In the genomic region with DNA sequence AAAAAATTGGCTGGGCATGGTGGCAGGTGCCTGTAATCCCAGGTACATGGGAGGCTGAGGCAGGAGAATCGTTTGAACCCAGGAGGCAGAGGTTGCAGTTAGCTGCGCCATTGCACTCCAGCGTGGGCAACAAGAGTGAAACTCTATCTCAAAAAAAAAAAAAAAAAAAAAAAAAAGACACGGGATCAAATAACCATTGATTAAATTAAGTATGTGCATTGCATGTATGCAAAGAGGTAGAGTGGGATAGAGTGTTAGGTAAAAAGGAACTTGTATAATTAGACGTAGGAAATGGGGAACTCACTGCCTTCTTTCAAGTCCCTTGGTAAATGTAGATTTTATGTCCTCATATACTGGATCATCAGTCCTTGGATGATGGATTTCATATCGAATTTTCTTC, we compare ENCODE assay signal across 13 cellular contexts. TPM values are rescaled to one million over a fixed set of nuclear protein-coding genes. Genes with fewer than 3 reads are reported as not detected.
DNase-seq lines count a peak whose midpoint lies in the region; ATAC-seq, FAIRE-seq and TF ChIP-seq lines count a peak whose summit lies in the region.
"Had no signal": no experiment of that assay in that cellular context is flagged by ENCODE, and none has a peak within 500 bp of the region (broad histone marks: within the 10 kb centered on the region; RNA-seq: fewer than 3 reads in every experiment).

No MANE protein-coding gene starts in this region.

- H3K27me3 Mint-ChIP-seq in nephron (ENCODE audit: low read depth) = no peaks in the 10 kb centered on the region
- H3K27me3 Mint-ChIP-seq: CD4-positive, CD25-positive, alpha-beta regulatory T cell; stimulated activated naive CD8-positive, alpha-beta T cell treated with anti-CD3 and anti-CD28 coated beads, Interleukin-15, Interleukin-2, amounts not matched to agents 100 ng/mL and 50 ng/mL, for 24 hours had no signal

- H3K4me3 Mint-ChIP-seq in nephron = no peak overlapping the region
- H3K4me3 Mint-ChIP-seq: activated T-cell treated with anti-CD3 and anti-CD28 coated beads, Interleukin-2, amount 50 U/mL, for 72 hours; stimulated activated naive CD8-positive, alpha-beta T cell treated with anti-CD3 and anti-CD28 coated beads, Interleukin-15, Interleukin-2, amounts not matched to agents 100 ng/mL and 50 ng/mL, for 24 hours had no signal

- peaks cover 9% of the 10 kb centered on the region for H3K36me3 Mint-ChIP-seq in nephron (ENCODE audit: low read depth)

- no peak for TF ChIP-seq RAD21 in GM12878 (IDR thresholded peaks at IDR 0.05; ENCODE audit: insufficient read depth, low read depth, low read length)

- H3K4me1 Mint-ChIP-seq in nephron = peaks cover 46% of the 10 kb centered on the region

- no peak for TF ChIP-seq POLR2A in GM12878 (IDR thresholded peaks at IDR 0.05; ENCODE audit: low read depth, low read length)

- H3F3A ChIP-seq in MM.1S (ENCODE audit: insufficient read depth, low read length) = peaks cover 13% of the 10 kb centered on the region

- peak overlapping the region; percentile 58 for H3K4me3 ChIP-seq in BLaER1
- H3K4me3 ChIP-seq in MM.1S (ENCODE audit: low read length) = no peak overlapping the region
- no peak overlapping the region for H3K4me3 ChIP-seq in GM12878
- H3K4me3 ChIP-seq: cardiac muscle cell had no signal

- BruUV-seq in GM12878 (replicated peaks; lab: Mats Ljungman, UMichigan) = no TSS peak

- peak overlapping the region; percentile 64 for H3K9ac ChIP-seq in BLaER1
- no peak overlapping the region for H3K9ac ChIP-seq in MM.1S (ENCODE audit: low read length)
- no peak overlapping the region for H3K9ac ChIP-seq in GM12878 (ENCODE audit: control insufficient read depth, insufficient read depth, low read length)

- ATAC-seq in GM12878 = no peak
- no peak for ATAC-seq in HG03439 (IDR thresholded peaks at IDR 0.05; ENCODE audit: unreplicated experiment)
- ATAC-seq: activated T-cell treated with anti-CD3 and anti-CD28 coated beads, Interleukin-2, amount 50 U/mL, for 72 hours had no signal

- no peaks in the 10 kb centered on the region for H3K9me2 ChIP-seq in MM.1S (replicated peaks; ENCODE audit: insufficient read depth, low read length)

- H4K20me1 ChIP-seq in BLaER1 (no peaks in the 10 kb centered on the region), MM.1S (ENCODE audit: insufficient read depth, low read length) (peaks cover 9% of the 10 kb centered on the region; the same call in 1 of the 2 replicates), GM12878 (ENCODE audit: control insufficient read depth, insufficient read depth) (no peaks in the 10 kb centered on the region)

- H3K4me2 ChIP-seq in BLaER1 (peak overlapping the region; percentile 96), MM.1S (ENCODE audit: low read depth, low read length) (peak overlapping the region; percentile 22; the same call in 1 of the 2 replicates), GM12878 (ENCODE audit: control insufficient read depth, insufficient read depth) (peak overlapping the region; percentile 59)

- in situ Hi-C loops in GM12878 (cut with MboI) = no loop called here

- H3K9me3 ChIP-seq in BLaER1 (no peaks in the 10 kb centered on the region), MM.1S (replicated peaks; ENCODE audit: insufficient read depth, low read length) (no peaks in the 10 kb centered on the region), GM12878 (replicated peaks; ENCODE audit: control insufficient read depth, insufficient read depth, low read length) (no peaks in the 10 kb centered on the region)

- H3K36me3 ChIP-seq in BLaER1 = peaks cover 21% of the 10 kb centered on the region; the same call in 1 of the 2 replicates
- H3K36me3 ChIP-seq in MM.1S (replicated peaks; ENCODE audit: insufficient read depth, low read length) = no peaks in the 10 kb centered on the region
- H3K36me3 ChIP-seq in GM12878 (ENCODE audit: control insufficient read depth in 2 of 2, insufficient read depth in 2 of 2, low read length in 1 of 2) = no peaks in the 10 kb centered on the region
- H3K36me3 ChIP-seq: cardiac muscle cell had no signal

- no peaks in the 10 kb centered on the region for H3K79me2 ChIP-seq in MM.1S (ENCODE audit: low read length)
- no peaks in the 10 kb centered on the region; the same call in 1 of the 2 replicates for H3K79me2 ChIP-seq in GM12878 (ENCODE audit: control insufficient read depth, insufficient read depth, low read length)

- SMC1A ChIA-PET in GM12878 (lab: Charles Lee; ENCODE audit: uncharacterized antibody, unreplicated experiment) = interaction anchor here (0.6 to 6.9 kb wide), 7 partner anchors 11 to 236 kb away, joined by 3 to 26 read pairs (median 3); no protein-coding TSS in a partner anchor

- H3K9me3 Mint-ChIP-seq in nephron = no peaks in the 10 kb centered on the region
- H3K9me3 Mint-ChIP-seq: activated T-cell treated with anti-CD3 and anti-CD28 coated beads, Interleukin-2, amount 50 U/mL, for 72 hours; CD4-positive, CD25-positive, alpha-beta regulatory T cell; stimulated activated naive CD8-positive, alpha-beta T cell treated with anti-CD3 and anti-CD28 coated beads, Interleukin-15, Interleukin-2, amounts not matched to agents 100 ng/mL and 50 ng/mL, for 24 hours had no signal

- intact Hi-C loops in GM12878 (cut with micrococcal nuclease; ENCODE audit: unreplicated experiment) = no loop called here

- no peak for TF ChIP-seq EP300 in GM12878 (IDR thresholded peaks at IDR 0.05; ENCODE audit: borderline replicate concordance in 1 of 2, control insufficient read depth in 1 of 2, low read depth in 2 of 2, low read length in 2 of 2)

- POLR2A ChIA-PET in GM12878 (lab: Charles Lee) = interaction anchor here (1.4 kb wide), 1 partner anchor 9 kb away, joined by 3 read pairs; no protein-coding TSS in a partner anchor

- no peak for FAIRE-seq in GM12878 (lab: Jason Lieb, UNC)

- no peak for DNase-seq in MM.1S
- DNase-seq in GM12878 (ENCODE audit: low read depth, low spot score) = no peak
- no peak for DNase-seq in NCI-H2107 treated with DMSO at 0.1 percent for 48 hours (lab: John Stamatoyannopoulos, UW; ENCODE audit: unreplicated experiment)
- no peak for DNase-seq in activated CD8-positive, alpha-beta memory T cell treated with anti-CD3 and anti-CD28 coated beads, Interleukin-2, amount 50 U/mL, for 48 hours
- no peak for DNase-seq in mesenteric fat pad (ENCODE audit: low spot score)
- DNase-seq: activated T-cell treated with anti-CD3 and anti-CD28 coated beads, Interleukin-2, amount 50 U/mL, for 72 hours; CD4-positive, CD25-positive, alpha-beta regulatory T cell had no signal

- TF ChIP-seq CTCF in MM.1S (IDR thresholded peaks at IDR 0.05; ENCODE audit: low read length) (no peak), GM12878 (IDR thresholded peaks at IDR 0.05 in 2 of 3, conservative IDR thresholded peaks at IDR 0.05 in 1 of 3; ENCODE audit: control insufficient read depth in 2 of 3, extremely low read depth in 1 of 3, insufficient read depth in 1 of 3, low read depth in 3 of 3, low read length in 3 of 3) (no peak), nephron (IDR thresholded peaks at IDR 0.05; ENCODE audit: unreplicated experiment in 3 of 3) (no peak)

- WGBS in GM12878 (ENCODE audit: insufficient coverage, insufficient replicate concordance, low lambda C conversion rate, missing lambda C conversion rate) = 45% methylated on average over 5 of the region's 6 CpGs

- peak overlapping the region; percentile 62 to 92 (median 76) for H3K27ac Mint-ChIP-seq in nephron
- H3K27ac Mint-ChIP-seq: activated T-cell treated with anti-CD3 and anti-CD28 coated beads, Interleukin-2, amount 50 U/mL, for 72 hours; stimulated activated naive CD8-positive, alpha-beta T cell treated with anti-CD3 and anti-CD28 coated beads, Interleukin-15, Interleukin-2, amounts not matched to agents 100 ng/mL and 50 ng/mL, for 24 hours had no signal

- H3K27me3 ChIP-seq in BLaER1 = no peaks in the 10 kb centered on the region
- peaks cover 14% of the 10 kb centered on the region; the same call in 1 of the 2 replicates for H3K27me3 ChIP-seq in MM.1S (replicated peaks; ENCODE audit: insufficient read depth, low read length)
- no peaks in the 10 kb centered on the region; a peak in 1 of 4 replicates for H3K27me3 ChIP-seq in GM12878 (replicated peaks in 1 of 2; ENCODE audit: control insufficient read depth in 2 of 2, insufficient read depth in 2 of 2, low read length in 1 of 2)
- H3K27me3 ChIP-seq: cardiac muscle cell had no signal

- peaks cover 99% of the 10 kb centered on the region for H3K4me1 ChIP-seq in BLaER1
- peaks cover 24% of the 10 kb centered on the region for H3K4me1 ChIP-seq in MM.1S (ENCODE audit: low read length)
- H3K4me1 ChIP-seq in GM12878 (ENCODE audit: control insufficient read depth, insufficient read depth, low read length) = peaks cover 27% of the 10 kb centered on the region

- RAD21 ChIA-PET in GM12878 (lab: Charles Lee; ENCODE audit: unreplicated experiment) = interaction anchor here (1.3 to 2.3 kb wide), 2 partner anchors 11 to 70 kb away, joined by 4 to 5 read pairs; no protein-coding TSS in a partner anchor

- H2AFZ ChIP-seq in MM.1S (ENCODE audit: low read length) = no peak overlapping the region
- no peak overlapping the region for H2AFZ ChIP-seq in GM12878 (ENCODE audit: control insufficient read depth, low read depth, low read length)

- H3K27ac ChIP-seq in BLaER1 (peak overlapping the region; percentile 75), MM.1S (ENCODE audit: low read length) (no peak overlapping the region), GM12878 (ENCODE audit: control insufficient read depth, insufficient read depth) (no peak overlapping the region)
- H3K27ac ChIP-seq: cardiac muscle cell, VCaP had no signal

- CTCF ChIA-PET in GM12878 (lab: Yijun Ruan, JAX) = interaction anchor here (1.0 to 2.0 kb wide), 4 partner anchors 14 to 125 kb away, joined by 3 to 6 read pairs (median 4); no protein-coding TSS in a partner anchor

TF ChIP-seq in GM12878, 131 proteins besides CTCF, POLR2A, EP300 and RAD21 (continues in another document):
- TF ChIP-seq BMI1 (IDR thresholded peaks at IDR 0.05; ENCODE audit: borderline replicate concordance) (no peak), SUZ12 (IDR thresholded peaks at IDR 0.05; ENCODE audit: unreplicated experiment) (no peak)

RNA-seq across cellular contexts. Expression of a gene that starts 13.1 kb away (rescaled TPM):
- 9.7 and 9.8 TPM in 2 replicates for total RNA-seq in GM12878 (2013; cell fraction: nucleolus; rRNA removed)
- total RNA-seq in GM12878 (2014; rRNA removed) (22.5 and 23.6 TPM in 2 replicates), GM12878 (2014; rRNA removed; fragmentation: Illumina TruSeq; extraction: Trizol) (22.8 and 24.4 TPM in 2 replicates), GM12878 (2021) (49.3 and 54.6 TPM in 2 replicates), mesenteric fat pad (129 TPM)
- polyA plus RNA-seq in GM12878 (2011; ENCODE audit: low read depth) = 5.7 TPM
- polyA plus RNA-seq in GM12878 (2011; rRNA removed) (10.7 and 13.8 TPM in 2 replicates), GM12878 (2014; fragmentation: Illumina TruSeq; extraction: Trizol) (28.8 and 29.0 TPM in 2 replicates), GM12878 (2014; fragmentation: Nextera tagmentation; extraction: Ambion mirVana) (1 to 10 TPM; 6.7 to 9.2 TPM), GM12878 (2014; rRNA removed) (24.3 and 25.1 TPM in 2 replicates), GM12878 (2016; fragmentation: Nextera tagmentation; extraction: Ambion mirVana) (10 to 100 TPM; 38.4 to 39.0 TPM)
- polyA plus RNA-seq in GM12878 (2011; cell fraction: cytosol; rRNA removed) = 9.2 and 9.9 TPM in 2 replicates
- 21.7 and 22.7 TPM in 2 replicates for polyA plus RNA-seq in GM12878 (2011; cell fraction: nucleus; rRNA removed)
- polyA plus RNA-seq in GM12878 (2012) = 6.3 and 7.6 TPM in 2 replicates
- 12.9 and 16.5 TPM in 2 replicates for polyA minus RNA-seq in GM12878 (2011; rRNA and poly(A)+ RNA removed)
- polyA minus RNA-seq in GM12878 (2011; cell fraction: cytosol; rRNA and poly(A)+ RNA removed) = 5.3 and 8.6 TPM in 2 replicates
- 12.9 and 17.8 TPM in 2 replicates for polyA minus RNA-seq in GM12878 (2011; cell fraction: nucleus; rRNA and poly(A)+ RNA removed)

Comparison
In these comparisons a context has a peak if more than half of its experiments do, and no peak if none do; other contexts are left out.
1. H3K4me2 ChIP-seq: peak in every context shown above with its lines; median percentile 96 in BLaER1; 59 in GM12878; 22 in MM.1S.